In genomic region chr12:120399531-120399930, GRCh38 we compare ENCODE assay signal across 16 cellular contexts. TPM values are rescaled to one million over a fixed set of nuclear protein-coding genes. Genes with fewer than 3 reads are reported as not detected.
DNase-seq lines count a peak whose midpoint lies in the region; ATAC-seq, FAIRE-seq and TF ChIP-seq lines count a peak whose summit lies in the region.
"Had no signal": no experiment of that assay in that cellular context is flagged by ENCODE, and none has a peak within 500 bp of the region (broad histone marks: within the 10 kb centered on the region; RNA-seq: fewer than 3 reads in every experiment).

No MANE protein-coding gene starts in this region.

- SMC1A ChIA-PET in GM12878 (lab: Charles Lee; ENCODE audit: uncharacterized antibody, unreplicated experiment) = no interaction called here

- RAD21 ChIA-PET in GM12878 (lab: Charles Lee; ENCODE audit: unreplicated experiment) = no interaction called here

- peaks cover 55% of the 10 kb centered on the region for H3F3A ChIP-seq in neural progenitor cell (ENCODE audit: low read depth)

- H3K4me1 Mint-ChIP-seq in neural progenitor cell = peaks cover 73% of the 10 kb centered on the region
- peaks cover 4 to 5% (median 4%) of the 10 kb centered on the region in 3 donors for H3K4me1 Mint-ChIP-seq in T-cell

- no peak for TF ChIP-seq EP300 in GM12878 (IDR thresholded peaks at IDR 0.05; ENCODE audit: borderline replicate concordance in 1 of 2, control insufficient read depth in 1 of 2, low read depth in 2 of 2, low read length in 2 of 2)

- under 1% methylated on average over 5 of the region's 5 CpGs for WGBS in GM12878 (ENCODE audit: insufficient coverage, insufficient replicate concordance, low lambda C conversion rate, missing lambda C conversion rate)

- POLR2A ChIA-PET in GM12878 (lab: Charles Lee) = no interaction called here
- POLR2A ChIA-PET in T-cell (lab: Charles Lee) = no interaction called here

- H2AFZ ChIP-seq in GM12878 (ENCODE audit: control insufficient read depth, low read depth, low read length) (no peak overlapping the region), neural progenitor cell (replicated peaks) (no peak overlapping the region)

- no peaks in the 10 kb centered on the region; a peak in 2 of 4 replicates for H3K27me3 ChIP-seq in GM12878 (replicated peaks in 1 of 2; ENCODE audit: control insufficient read depth in 2 of 2, insufficient read depth in 2 of 2, low read length in 1 of 2)
- H3K27me3 ChIP-seq in neural progenitor cell = no peaks in the 10 kb centered on the region
- H3K27me3 ChIP-seq: ovary had no signal

- TF ChIP-seq CTCF in GM12878 (IDR thresholded peaks at IDR 0.05 in 2 of 3, conservative IDR thresholded peaks at IDR 0.05 in 1 of 3; ENCODE audit: control insufficient read depth in 2 of 3, extremely low read depth in 1 of 3, insufficient read depth in 1 of 3, low read depth in 3 of 3, low read length in 3 of 3) (no peak), neural progenitor cell (IDR thresholded peaks at IDR 0.05) (no peak)

- intact Hi-C loops in GM12878 (cut with micrococcal nuclease; ENCODE audit: unreplicated experiment) = no loop called here

- H3K4me3 Mint-ChIP-seq in neural progenitor cell = peak overlapping the region; percentile 5
- H3K4me3 Mint-ChIP-seq in T-cell = no peak overlapping the region

- no peaks in the 10 kb centered on the region for H3K36me3 Mint-ChIP-seq in neural progenitor cell
- no peaks in the 10 kb centered on the region for H3K36me3 Mint-ChIP-seq in T-cell

- CTCF ChIA-PET in GM12878 (lab: Yijun Ruan, JAX) = interaction anchor here (0.6 kb wide), 1 partner anchor 30 kb away, joined by 3 read pairs; no protein-coding TSS in a partner anchor
- CTCF ChIA-PET in T-cell (lab: Charles Lee) = no interaction called here

- DNase-seq in activated CD4-positive, alpha-beta T cell treated with anti-CD3 and anti-CD28 coated beads, Interleukin-2, amount 50 U/mL, for 48 hours = peak; percentile 9 to 18
- no peak for DNase-seq in activated CD4-positive, alpha-beta T cell treated with anti-CD3 and anti-CD28 coated beads for 4 hours
- peak; percentile 59 for DNase-seq in HS-5 (ENCODE audit: low read depth)
- DNase-seq in GM12878 (ENCODE audit: low read depth, low spot score) = peak; percentile 5
- DNase-seq in neural progenitor cell (ENCODE audit: low spot score) = no peak
- DNase-seq in amygdala (lab: John Stamatoyannopoulos, UW) = no peak
- no peak for DNase-seq in T-cell
- DNase-seq: activated gamma-delta T cell treated with Interleukin-2 at 50 U/mL for 16 hours; mesendoderm; NCI-H2227 treated with DMSO at 0.1 percent for 48 hours; ovary; stimulated activated CD8-positive, alpha-beta memory T cell treated with anti-CD3 and anti-CD28 coated beads, Interleukin-4, amount 100 ng/mL, for 48 hours; T-helper 1 cell had no signal

- peaks cover 26% of the 10 kb centered on the region for H3K27me3 Mint-ChIP-seq in neural progenitor cell (ENCODE audit: insufficient read depth, low read depth)
- H3K27me3 Mint-ChIP-seq in T-cell = peaks cover 45 to 46% of the 10 kb centered on the region in 2 donors

- in situ Hi-C loops in GM12878 (cut with MboI) = no loop called here

- H3K9me3 Mint-ChIP-seq in neural progenitor cell (no peaks in the 10 kb centered on the region), T-cell (peaks cover 0 to 4% (median 0%) of the 10 kb centered on the region in 3 donors)

- H3K9me3 ChIP-seq in GM12878 (replicated peaks; ENCODE audit: control insufficient read depth, insufficient read depth, low read length) = no peaks in the 10 kb centered on the region
- H3K9me3 ChIP-seq in neural progenitor cell (ENCODE audit: low read depth) = no peaks in the 10 kb centered on the region
- H3K9me3 ChIP-seq: A549, ovary had no signal

- TF ChIP-seq RAD21 in GM12878 (IDR thresholded peaks at IDR 0.05; ENCODE audit: insufficient read depth, low read depth, low read length) = no peak

- H3K27ac Mint-ChIP-seq in neural progenitor cell (peak overlapping the region; percentile 100), T-cell (no peak overlapping the region)

- H3K4me3 ChIP-seq in GM12878 (no peak overlapping the region), neural progenitor cell (no peak overlapping the region)
- H3K4me3 ChIP-seq: A549, ovary had no signal

- FAIRE-seq in GM12878 (lab: Jason Lieb, UNC) = no peak
- FAIRE-seq: A549, GM19239 had no signal

- no TSS peak for BruUV-seq in GM12878 (replicated peaks; lab: Mats Ljungman, UMichigan)

- H3K27ac ChIP-seq in GM12878 (ENCODE audit: control insufficient read depth, insufficient read depth) = no peak overlapping the region
- H3K27ac ChIP-seq in neural progenitor cell = no peak overlapping the region
- H3K27ac ChIP-seq: A549, ovary had no signal

- peak; percentile 61 for ATAC-seq in GM12878
- no peak for ATAC-seq in HG02588 (IDR thresholded peaks at IDR 0.05; ENCODE audit: unreplicated experiment)
- no peak for ATAC-seq in T-cell (replicated peaks in 1 of 4)
- ATAC-seq: A549 had no signal

- H3K36me3 ChIP-seq in GM12878 (ENCODE audit: control insufficient read depth in 2 of 2, insufficient read depth in 2 of 2, low read length in 1 of 2) (no peaks in the 10 kb centered on the region), neural progenitor cell (no peaks in the 10 kb centered on the region)
- H3K36me3 ChIP-seq: ovary had no signal

- H3K9ac ChIP-seq in GM12878 (ENCODE audit: control insufficient read depth, insufficient read depth, low read length) (no peak overlapping the region), neural progenitor cell (no peak overlapping the region)

- TF ChIP-seq POLR2A in GM12878 (IDR thresholded peaks at IDR 0.05; ENCODE audit: low read depth, low read length) = no peak

- H4K20me1 ChIP-seq in GM12878 (ENCODE audit: control insufficient read depth, insufficient read depth) (no peaks in the 10 kb centered on the region), neural progenitor cell (ENCODE audit: low read depth) (no peaks in the 10 kb centered on the region)

- H3K4me2 ChIP-seq in GM12878 (ENCODE audit: control insufficient read depth, insufficient read depth) (no peak overlapping the region), neural progenitor cell (no peak overlapping the region)
- H3K4me2 ChIP-seq: A549 had no signal

- H3K79me2 ChIP-seq in GM12878 (ENCODE audit: control insufficient read depth, insufficient read depth, low read length) (no peaks in the 10 kb centered on the region), neural progenitor cell (ENCODE audit: low read depth) (no peaks in the 10 kb centered on the region)

- H3K4me1 ChIP-seq in GM12878 (ENCODE audit: control insufficient read depth, insufficient read depth, low read length) (0 out of 2 replicates have a peak, but pooled peaks cover 3% of the 10 kb centered on the region), neural progenitor cell (peaks cover 43% of the 10 kb centered on the region)
- H3K4me1 ChIP-seq: A549 had no signal

RNA-seq across cellular contexts. Expression of gene MSI1, which starts 30.6 kb away (rescaled TPM):
- not detected in 2 replicates for total RNA-seq in GM12878 (2013; cell fraction: nucleolus; rRNA removed)
- not detected in 2 replicates for total RNA-seq in GM12878 (2014; rRNA removed)
- total RNA-seq in GM12878 (2014; rRNA removed; fragmentation: Illumina TruSeq; extraction: Trizol) = not detected in 2 replicates
- total RNA-seq in GM12878 (2021) = 0.16 TPM in 1 of 2 replicates, not detected in the other
- not detected for polyA plus RNA-seq in GM12878 (2011; ENCODE audit: low read depth)
- polyA plus RNA-seq in GM12878 (2011; rRNA removed) = not detected in 2 replicates
- not detected in 2 replicates for polyA plus RNA-seq in GM12878 (2011; cell fraction: cytosol; rRNA removed)
- not detected in 2 replicates for polyA plus RNA-seq in GM12878 (2011; cell fraction: nucleus; rRNA removed)
- polyA plus RNA-seq in GM12878 (2012) = not detected in 2 replicates
- not detected in 2 replicates for polyA plus RNA-seq in GM12878 (2014; fragmentation: Illumina TruSeq; extraction: Trizol)
- not detected for polyA plus RNA-seq in GM12878 (2014; fragmentation: Nextera tagmentation; extraction: Ambion mirVana)
- not detected in 2 replicates for polyA plus RNA-seq in GM12878 (2014; rRNA removed)
- under 1 TPM in 1 of 2 experiments, not detected in 1; 0.04 TPM for polyA plus RNA-seq in GM12878 (2016; fragmentation: Nextera tagmentation; extraction: Ambion mirVana)
- polyA minus RNA-seq in GM12878 (2011; rRNA and poly(A)+ RNA removed) = not detected in 2 replicates
- not detected in 2 replicates for polyA minus RNA-seq in GM12878 (2011; cell fraction: cytosol; rRNA and poly(A)+ RNA removed)
- polyA minus RNA-seq in GM12878 (2011; cell fraction: nucleus; rRNA and poly(A)+ RNA removed) = not detected in 2 replicates
- total RNA-seq in neural progenitor cell (ENCODE audit: low replicate concordance) = 40.2 and 48.6 TPM in 2 replicates
- total RNA-seq in T-cell = under 1 TPM in 1 of 5 donors, not detected in 4; 0.15 TPM

RNA-seq across cellular contexts. Expression of gene COX6A1, which starts 38.4 kb away (rescaled TPM):
- 62.1 and 62.4 TPM in 2 replicates for total RNA-seq in GM12878 (2013; cell fraction: nucleolus; rRNA removed)
- total RNA-seq in GM12878 (2014; rRNA removed) (929 and 945 TPM in 2 replicates), GM12878 (2014; rRNA removed; fragmentation: Illumina TruSeq; extraction: Trizol) (406 and 408 TPM in 2 replicates), GM12878 (2021) (411 and 444 TPM in 2 replicates), neural progenitor cell (ENCODE audit: low replicate concordance) (296 and 432 TPM in 2 replicates), T-cell (100 to 1,000 TPM; 128 to 171 (median 163) TPM)
- polyA plus RNA-seq in GM12878 (2011; ENCODE audit: low read depth) = 201 TPM
- polyA plus RNA-seq in GM12878 (2011; rRNA removed) (485 and 767 TPM in 2 replicates), GM12878 (2014; fragmentation: Illumina TruSeq; extraction: Trizol) (243 and 574 TPM in 2 replicates), GM12878 (2014; fragmentation: Nextera tagmentation; extraction: Ambion mirVana) (1,000 to 10,000 TPM; 2,509 to 2,723 TPM), GM12878 (2014; rRNA removed) (1,110 and 1,170 TPM in 2 replicates), GM12878 (2016; fragmentation: Nextera tagmentation; extraction: Ambion mirVana) (1,000 to 10,000 TPM; 1,109 to 1,208 TPM)
- polyA plus RNA-seq in GM12878 (2011; cell fraction: cytosol; rRNA removed) = 1,553 and 1,830 TPM in 2 replicates
- polyA plus RNA-seq in GM12878 (2011; cell fraction: nucleus; rRNA removed) = 1,659 and 2,699 TPM in 2 replicates
- polyA plus RNA-seq in GM12878 (2012) = 432 and 455 TPM in 2 replicates
- 290 and 435 TPM in 2 replicates for polyA minus RNA-seq in GM12878 (2011; rRNA and poly(A)+ RNA removed)
- polyA minus RNA-seq in GM12878 (2011; cell fraction: cytosol; rRNA and poly(A)+ RNA removed) = 96.6 and 139 TPM in 2 replicates
- polyA minus RNA-seq in GM12878 (2011; cell fraction: nucleus; rRNA and poly(A)+ RNA removed) = 215 and 226 TPM in 2 replicates

RNA-seq across cellular contexts. Expression of gene TRIAP1, which starts 46.7 kb away (rescaled TPM):
- total RNA-seq in GM12878 (2013; cell fraction: nucleolus; rRNA removed) = 9.6 and 13.1 TPM in 2 replicates
- total RNA-seq in GM12878 (2014; rRNA removed) = 44.8 and 52.4 TPM in 2 replicates
- 57.0 and 60.0 TPM in 2 replicates for total RNA-seq in GM12878 (2014; rRNA removed; fragmentation: Illumina TruSeq; extraction: Trizol)
- total RNA-seq in GM12878 (2021) = 49.1 and 52.4 TPM in 2 replicates
- 53.9 TPM for polyA plus RNA-seq in GM12878 (2011; ENCODE audit: low read depth)
- polyA plus RNA-seq in GM12878 (2011; rRNA removed) = 92.7 and 128 TPM in 2 replicates
- 30.2 and 35.4 TPM in 2 replicates for polyA plus RNA-seq in GM12878 (2011; cell fraction: cytosol; rRNA removed)
- polyA plus RNA-seq in GM12878 (2011; cell fraction: nucleus; rRNA removed) = 25.1 and 25.4 TPM in 2 replicates
- polyA plus RNA-seq in GM12878 (2012) = 45.2 and 60.5 TPM in 2 replicates
- polyA plus RNA-seq in GM12878 (2014; fragmentation: Illumina TruSeq; extraction: Trizol) = 68.9 and 81.6 TPM in 2 replicates
- polyA plus RNA-seq in GM12878 (2014; fragmentation: Nextera tagmentation; extraction: Ambion mirVana) = 100 to 1,000 TPM; 308 to 346 TPM
- 56.6 and 60.9 TPM in 2 replicates for polyA plus RNA-seq in GM12878 (2014; rRNA removed)
- 100 to 1,000 TPM; 174 to 189 TPM for polyA plus RNA-seq in GM12878 (2016; fragmentation: Nextera tagmentation; extraction: Ambion mirVana)
- 15.7 and 19.7 TPM in 2 replicates for polyA minus RNA-seq in GM12878 (2011; rRNA and poly(A)+ RNA removed)
- polyA minus RNA-seq in GM12878 (2011; cell fraction: cytosol; rRNA and poly(A)+ RNA removed) = 11.6 and 13.4 TPM in 2 replicates
- 9.3 and 10.2 TPM in 2 replicates for polyA minus RNA-seq in GM12878 (2011; cell fraction: nucleus; rRNA and poly(A)+ RNA removed)
- 47.2 and 72.1 TPM in 2 replicates for total RNA-seq in neural progenitor cell (ENCODE audit: low replicate concordance)
- total RNA-seq in T-cell = 10 to 100 TPM; 15.9 to 24.0 (median 21.5) TPM

RNA-seq across cellular contexts. Expression of gene GATC, which starts 46.7 kb away (rescaled TPM):
- total RNA-seq in GM12878 (2013; cell fraction: nucleolus; rRNA removed) = 21.0 and 21.2 TPM in 2 replicates
- 20.1 and 22.7 TPM in 2 replicates for total RNA-seq in GM12878 (2014; rRNA removed)
- total RNA-seq in GM12878 (2014; rRNA removed; fragmentation: Illumina TruSeq; extraction: Trizol) = 21.7 and 22.0 TPM in 2 replicates
- 33.6 and 40.3 TPM in 2 replicates for total RNA-seq in GM12878 (2021)
- 6.1 TPM for polyA plus RNA-seq in GM12878 (2011; ENCODE audit: low read depth)
- 29.8 and 39.8 TPM in 2 replicates for polyA plus RNA-seq in GM12878 (2011; rRNA removed)
- polyA plus RNA-seq in GM12878 (2011; cell fraction: cytosol; rRNA removed) = 20.2 and 23.5 TPM in 2 replicates
- polyA plus RNA-seq in GM12878 (2011; cell fraction: nucleus; rRNA removed) = 21.3 and 23.0 TPM in 2 replicates
- 12.6 TPM in 2 replicates for polyA plus RNA-seq in GM12878 (2012)
- 24.2 and 29.7 TPM in 2 replicates for polyA plus RNA-seq in GM12878 (2014; fragmentation: Illumina TruSeq; extraction: Trizol)
- polyA plus RNA-seq in GM12878 (2014; fragmentation: Nextera tagmentation; extraction: Ambion mirVana) = 1 to 10 TPM; 5.1 to 9.6 TPM
- 14.5 and 17.2 TPM in 2 replicates for polyA plus RNA-seq in GM12878 (2014; rRNA removed)
- polyA plus RNA-seq in GM12878 (2016; fragmentation: Nextera tagmentation; extraction: Ambion mirVana) = 10 to 100 TPM; 27.2 to 31.6 TPM
- 15.2 and 16.9 TPM in 2 replicates for polyA minus RNA-seq in GM12878 (2011; rRNA and poly(A)+ RNA removed)
- 6.0 and 8.0 TPM in 2 replicates for polyA minus RNA-seq in GM12878 (2011; cell fraction: cytosol; rRNA and poly(A)+ RNA removed)
- polyA minus RNA-seq in GM12878 (2011; cell fraction: nucleus; rRNA and poly(A)+ RNA removed) = 4.5 and 6.3 TPM in 2 replicates
- total RNA-seq in neural progenitor cell (ENCODE audit: low replicate concordance) = 21.9 and 29.1 TPM in 2 replicates
- 10 to 100 TPM; 15.9 to 47.2 (median 30.3) TPM for total RNA-seq in T-cell

Comparison
In these comparisons a context has a peak if more than half of its experiments do, and no peak if none do; other contexts are left out.
1. DNase-seq: peak in activated CD4-positive, alpha-beta T cell treated with anti-CD3 and anti-CD28 coated beads, Interleukin-2, amount 50 U/mL, for 48 hours (2 of 2), HS-5 (single experiment) and GM12878 (single experiment); none in activated CD4-positive, alpha-beta T cell treated with anti-CD3 and anti-CD28 coated beads for 4 hours (0 of 2), neural progenitor cell (single experiment), amygdala (0 of 56) and T-cell (0 of 34).
2. RNA of gene MSI1, which starts 30.6 kb away (total RNA-seq): 40.2 to 48.6 TPM in neural progenitor cell; 0.16 TPM in GM12878 and 0.15 TPM in T-cell; every median in the first group is over 10 times any median in the second.